Comparison of ENCODE assay signal across 8 cellular contexts in genomic region chr6:100479180-100480035, GRCh38. TPM values are rescaled to one million over a fixed set of nuclear protein-coding genes. Genes with fewer than 3 reads are reported as not detected.
A peak's percentile ranks its signal among the peaks of the same experiment; 100 is the strongest.
DNase-seq lines count a peak whose midpoint lies in the region; ATAC-seq, FAIRE-seq and TF ChIP-seq lines count a peak whose summit lies in the region.

No MANE protein-coding gene starts in this region.

- WGBS in spleen, 5 donors: 60 to 72% (median 71%) methylated on average over 3 of the region's 3 CpGs

- H3K27ac ChIP-seq in RWPE2 (ENCODE audit: poor library complexity, severe bottlenecking): no peak overlapping the region
- H3K27ac ChIP-seq in spleen: no peak overlapping the region

- TF ChIP-seq CTCF in RWPE2 (IDR thresholded peaks at IDR 0.05; ENCODE audit: poor library complexity, severe bottlenecking) (peak; percentile 87), spleen (IDR thresholded peaks at IDR 0.05 in 8 of 11, conservative IDR thresholded peaks at IDR 0.05 in 3 of 11) (peak in 9 of 11 experiments; percentile 47 to 70 (median 56))

- H3K36me3 ChIP-seq in RWPE2 (ENCODE audit: low read depth) (no peaks in the 10 kb centered on the region), spleen (no peaks in the 10 kb centered on the region)

- ATAC-seq in GM21360 (IDR thresholded peaks at IDR 0.05; ENCODE audit: unreplicated experiment) (peak; percentile 59), HG03565 (IDR thresholded peaks at IDR 0.05; ENCODE audit: unreplicated experiment) (peak; percentile 43), RWPE2 (ENCODE audit: low read depth) (peak; percentile 51; the same call in 1 of the 3 replicates)

- intact Hi-C loops in spleen (cut with DNase I; ENCODE audit: low total_unique reads): loop anchor here (5.0 kb wide), 1 partner anchor 367 kb away; no protein-coding TSS in a partner anchor

- H3K4me1 ChIP-seq in RWPE2 (ENCODE audit: insufficient read depth, poor library complexity, severe bottlenecking) (no peaks in the 10 kb centered on the region), spleen (no peaks in the 10 kb centered on the region)

- TF ChIP-seq POLR2A in spleen (IDR thresholded peaks at IDR 0.05): no peak

- FAIRE-seq in G401.6 (lab: Jason Lieb, UNC): peak; percentile 89

- H3K27me3 ChIP-seq in RWPE2 (ENCODE audit: insufficient read depth, poor library complexity, severe bottlenecking): no peaks in the 10 kb centered on the region
- H3K27me3 ChIP-seq in spleen (replicated peaks in 1 of 7): peaks cover 0 to 34% (median 0%) of the 10 kb centered on the region in 7 donors

- DNase-seq in RWPE2 (ENCODE audit: low spot score) (no peak), fibroblast of the conjunctiva (ENCODE audit: low read depth) (peak; percentile 20), spleen (no peak), COLO668 (lab: John Stamatoyannopoulos, UW; ENCODE audit: unreplicated experiment) (no peak)
- no peak for DNase-seq in central memory CD4-positive, alpha-beta T cell

- no peak overlapping the region for H3K4me3 ChIP-seq in RWPE2 (ENCODE audit: severe bottlenecking)
- no peak overlapping the region for H3K4me3 ChIP-seq in spleen

- no peaks in the 10 kb centered on the region for H3K9me3 ChIP-seq in RWPE2 (ENCODE audit: severe bottlenecking)
- no peaks in the 10 kb centered on the region for H3K9me3 ChIP-seq in spleen

RNA-seq across cellular contexts. Expression of gene SIM1, which starts 14.7 kb away (rescaled TPM):
- total RNA-seq in spleen: not detected
- not detected for polyA plus RNA-seq in spleen
